In genomic region chr18:70659026-70659726, GRCh38 we compare ENCODE assay signal across 10 cellular contexts.
DNase-seq lines count a peak whose midpoint lies in the region; ATAC-seq lines count a peak whose summit lies in the region.
"Had no signal": no experiment of that assay in that cellular context is flagged by ENCODE, and none has a peak within 500 bp of the region (broad histone marks: within the 10 kb centered on the region; RNA-seq: fewer than 3 reads in every experiment).

No MANE protein-coding gene starts in this region.

- no peak overlapping the region for H2BK15ac ChIP-seq in neuronal stem cell (ENCODE audit: low read length)

- H3K36me3 ChIP-seq in neuronal stem cell (replicated peaks in 1 of 2; ENCODE audit: control insufficient read depth in 2 of 2, insufficient read depth in 2 of 2, low read length in 2 of 2): no peaks in the 10 kb centered on the region

- H3K9ac ChIP-seq in neuronal stem cell (ENCODE audit: low read depth, low read length, poor library complexity): no peak overlapping the region

- no peaks in the 10 kb centered on the region for H3K27me3 ChIP-seq in neuronal stem cell (ENCODE audit: control insufficient read depth in 3 of 3, insufficient read depth in 3 of 3, low read depth in 1 of 3, low read length in 3 of 3)

- in situ Hi-C loops in KBM-7 (cut with MboI; ENCODE audit: low pct_unique_long_range_greater_than_20kb, low sequenced_read_pairs): no loop called here

- no peaks in the 10 kb centered on the region for H3K4me1 ChIP-seq in neuronal stem cell (ENCODE audit: control insufficient read depth in 2 of 2, insufficient read depth in 1 of 2, low read depth in 1 of 2, low read length in 2 of 2)

- H2BK120ac ChIP-seq in neuronal stem cell (ENCODE audit: low read depth, low read length): no peak overlapping the region

- no peaks in the 10 kb centered on the region for H3K79me1 ChIP-seq in neuronal stem cell (ENCODE audit: low read depth, low read length)

- H3K9me3 ChIP-seq in T-helper 17 cell (ENCODE audit: control insufficient read depth, low read length, poor library complexity, severe bottlenecking) (no peaks in the 10 kb centered on the region), neuronal stem cell (replicated peaks in 1 of 2; ENCODE audit: control insufficient read depth in 2 of 2, insufficient read depth in 1 of 2, low read depth in 1 of 2, low read length in 2 of 2) (no peaks in the 10 kb centered on the region)

- no peak overlapping the region for H4K8ac ChIP-seq in neuronal stem cell (ENCODE audit: low read depth, low read length)

- H3K4me3 ChIP-seq in neuronal stem cell (ENCODE audit: low read length in 2 of 2): no peak overlapping the region

- no peak overlapping the region for H3K27ac ChIP-seq in neuronal stem cell (replicated peaks; ENCODE audit: low read length)

- H3K36me3 Mint-ChIP-seq in T-helper 17 cell (ENCODE audit: low read depth): no peaks in the 10 kb centered on the region
- peaks cover 7% of the 10 kb centered on the region for H3K36me3 Mint-ChIP-seq in activated naive CD8-positive, alpha-beta T cell treated with anti-CD3 and anti-CD28 coated beads for 36 hours
- H3K36me3 Mint-ChIP-seq: naive B cell had no signal

- no peak overlapping the region for H2BK12ac ChIP-seq in neuronal stem cell (ENCODE audit: low read length)

- peak overlapping the region; percentile 91 for H3K27ac Mint-ChIP-seq in T-helper 17 cell
- H3K27ac Mint-ChIP-seq in activated naive CD8-positive, alpha-beta T cell treated with anti-CD3 and anti-CD28 coated beads for 36 hours: peak overlapping the region; percentile 71

- H3K18ac ChIP-seq in neuronal stem cell (ENCODE audit: low read length): peak overlapping the region; percentile 44

- no peak overlapping the region for H2BK5ac ChIP-seq in neuronal stem cell (ENCODE audit: low read length)

- no peak overlapping the region for H2AK5ac ChIP-seq in neuronal stem cell (ENCODE audit: low read depth, low read length)

- no peaks in the 10 kb centered on the region for H3K27me3 Mint-ChIP-seq in T-helper 17 cell
- no peaks in the 10 kb centered on the region for H3K27me3 Mint-ChIP-seq in activated naive CD8-positive, alpha-beta T cell treated with anti-CD3 and anti-CD28 coated beads for 36 hours
- H3K27me3 Mint-ChIP-seq: naive B cell had no signal

- ATAC-seq in GM18868 (IDR thresholded peaks at IDR 0.05; ENCODE audit: unreplicated experiment) (peak; percentile 51), T-helper 17 cell (peak; percentile 98), HG02588 (IDR thresholded peaks at IDR 0.05; ENCODE audit: unreplicated experiment) (no peak)

- H4K91ac ChIP-seq in neuronal stem cell (ENCODE audit: low read depth, low read length, poor library complexity): no peak overlapping the region

- peaks cover 19% of the 10 kb centered on the region for H3K4me1 Mint-ChIP-seq in T-helper 17 cell
- peaks cover 46% of the 10 kb centered on the region for H3K4me1 Mint-ChIP-seq in activated naive CD8-positive, alpha-beta T cell treated with anti-CD3 and anti-CD28 coated beads for 36 hours

- no peak overlapping the region for H2AFZ ChIP-seq in neuronal stem cell (ENCODE audit: low read length)

- DNase-seq in T-helper 17 cell (peak in 2 of 3 donors; percentile 26 to 33), neuronal stem cell (ENCODE audit: low spot score) (no peak), KBM-7 (no peak), AG08395 (ENCODE audit: low spot score) (no peak), NCI-H345 treated with DMSO at 0.1 percent for 48 hours (lab: John Stamatoyannopoulos, UW; ENCODE audit: unreplicated experiment) (no peak)
- peak; percentile 37 for DNase-seq in activated naive CD8-positive, alpha-beta T cell treated with anti-CD3 and anti-CD28 coated beads for 36 hours
- DNase-seq: EL, naive B cell had no signal

- no peak overlapping the region for H3K23ac ChIP-seq in neuronal stem cell (ENCODE audit: low read depth, low read length, poor library complexity)

- H3K4me3 Mint-ChIP-seq in T-helper 17 cell: peak overlapping the region; percentile 82
- peak overlapping the region; percentile 74 for H3K4me3 Mint-ChIP-seq in activated naive CD8-positive, alpha-beta T cell treated with anti-CD3 and anti-CD28 coated beads for 36 hours

- no peak overlapping the region for H3K4me2 ChIP-seq in neuronal stem cell (ENCODE audit: insufficient read depth, low read length, poor library complexity, severe bottlenecking)

- H3K4ac ChIP-seq in neuronal stem cell (ENCODE audit: low read length): no peak overlapping the region

- H3K14ac ChIP-seq in neuronal stem cell (ENCODE audit: low read length): no peak overlapping the region

- peaks cover 1% of the 10 kb centered on the region for H3K9me3 Mint-ChIP-seq in activated naive CD8-positive, alpha-beta T cell treated with anti-CD3 and anti-CD28 coated beads for 36 hours

- WGBS in neuronal stem cell (ENCODE audit: extremely low coverage in 2 of 2, insufficient read length in 2 of 2, insufficient replicate concordance in 1 of 2), 2 donors: no CpG with 5 or more reads among the region's 11 CpGs

Comparison
In these comparisons a context has a peak if more than half of its experiments do, and no peak if none do; other contexts are left out.
1. DNase-seq: peak in T-helper 17 cell (2 of 3) and activated naive CD8-positive, alpha-beta T cell treated with anti-CD3 and anti-CD28 coated beads for 36 hours (single experiment); none in neuronal stem cell (single experiment), KBM-7 (single experiment), AG08395 (single experiment) and NCI-H345 treated with DMSO at 0.1 percent for 48 hours (single experiment).